In the genomic region with DNA sequence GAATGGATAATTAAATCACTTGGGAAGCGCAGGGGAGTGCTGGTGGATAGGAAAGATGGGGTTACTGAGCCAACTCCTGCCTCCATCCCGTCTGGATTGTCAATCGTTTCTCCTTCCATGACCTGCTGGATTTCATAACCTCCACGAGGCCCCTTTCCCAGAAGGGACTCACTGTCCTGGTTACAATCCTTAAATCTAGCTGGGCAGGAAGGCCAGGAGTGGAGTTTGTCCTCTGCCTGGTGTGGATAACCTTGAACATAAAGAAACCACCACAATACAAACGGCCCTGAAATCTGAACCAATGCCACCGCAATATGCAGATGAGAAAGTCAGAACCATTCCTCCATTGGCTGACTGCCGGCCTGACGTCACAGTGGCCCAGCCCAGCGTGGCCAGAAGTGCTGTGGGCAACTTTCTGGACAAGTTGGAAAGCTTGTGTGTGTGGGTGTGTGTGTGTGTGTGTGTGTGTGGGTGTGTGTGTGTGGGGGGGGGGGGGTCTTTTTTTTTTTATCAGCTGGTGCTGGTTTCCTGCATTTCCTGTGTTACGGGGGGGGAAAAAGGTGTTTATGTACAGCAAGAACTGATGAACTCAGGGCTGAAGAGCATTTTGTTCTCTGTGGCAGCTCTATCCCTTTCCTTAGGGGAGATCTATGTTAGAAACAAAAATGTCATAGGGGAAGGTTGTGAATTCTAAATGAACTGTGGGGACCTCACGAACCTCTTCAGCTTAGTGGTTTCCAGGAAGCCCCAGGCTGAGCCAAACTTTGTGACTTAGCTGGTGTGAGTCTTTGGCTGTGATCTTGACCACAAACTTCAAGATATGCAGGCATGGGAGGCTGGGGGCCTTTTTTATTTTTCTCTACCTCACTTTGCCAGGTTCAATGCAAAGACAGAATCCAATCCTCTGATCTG, we compare ENCODE assay signal across 8 cellular contexts.
A peak's percentile ranks its signal among the peaks of the same experiment; 100 is the strongest.
DNase-seq lines count a peak whose midpoint lies in the region; ATAC-seq, FAIRE-seq and TF ChIP-seq lines count a peak whose summit lies in the region.

No MANE protein-coding gene starts in this region.

- H3K27ac ChIP-seq in CD8-positive, alpha-beta memory T cell (ENCODE audit: low read depth, low read length): peak overlapping the region; percentile 77
- peak overlapping the region; percentile 48; the same call in 1 of the 2 replicates for H3K27ac ChIP-seq in GM23338 (ENCODE audit: low read depth)

- peak; percentile 80 for FAIRE-seq in TTC549 (lab: Jason Lieb, UNC)

- H3F3A ChIP-seq in GM23338 (replicated peaks; ENCODE audit: low read depth): no peaks in the 10 kb centered on the region

- peak overlapping the region; percentile 16; the same call in 1 of the 2 replicates for H3K4me2 ChIP-seq in GM23338

- peak; percentile 98 for ATAC-seq in GM23338
- peak; percentile 95 for ATAC-seq in sciatic nerve

- no peaks in the 10 kb centered on the region for H3K9me3 ChIP-seq in CD8-positive, alpha-beta memory T cell (ENCODE audit: low read length)

- no peaks in the 10 kb centered on the region for H3K36me3 Mint-ChIP-seq in CD8-positive, alpha-beta memory T cell
- H3K36me3 Mint-ChIP-seq in GM23338 (ENCODE audit: low read depth) (no peaks in the 10 kb centered on the region), brain (no peaks in the 10 kb centered on the region)

- no peak for TF ChIP-seq CTCF in GM23338 (conservative IDR thresholded peaks at IDR 0.05; ENCODE audit: low read depth in 2 of 2)
- no peak for TF ChIP-seq CTCF in brain (conservative IDR thresholded peaks at IDR 0.05)

- DNase-seq in CD8-positive, alpha-beta memory T cell: peak; percentile 49 to 82 (median 62)
- DNase-seq in GM23338 (ENCODE audit: low spot score) (peak; percentile 88), NCI-H1092 (lab: John Stamatoyannopoulos, UW) (peak; percentile 58), iPS DF 19.7 (ENCODE audit: low read depth, low spot score) (peak; percentile 73), sciatic nerve (ENCODE audit: low spot score) (peak; percentile 96), NCI-H1417 treated with DMSO at 0.1 percent for 48 hours (lab: John Stamatoyannopoulos, UW) (no peak)

- H3K4me3 Mint-ChIP-seq in CD8-positive, alpha-beta memory T cell: peak overlapping the region; percentile 40 to 82 (median 71)
- H3K4me3 Mint-ChIP-seq in GM23338: peak overlapping the region; percentile 36; the same call in 1 of the 3 replicates
- peak overlapping the region; percentile 60 to 78 (median 72) for H3K4me3 Mint-ChIP-seq in brain

- no peaks in the 10 kb centered on the region for H3K9me2 ChIP-seq in GM23338 (ENCODE audit: insufficient read depth)

- no peaks in the 10 kb centered on the region for H3K36me3 ChIP-seq in CD8-positive, alpha-beta memory T cell (ENCODE audit: insufficient read depth, low read length)
- H3K36me3 ChIP-seq in GM23338 (ENCODE audit: insufficient read depth): no peaks in the 10 kb centered on the region

- intact Hi-C loops in sciatic nerve (cut with DNase I): no loop called here

- peak overlapping the region; percentile 48 for H3K4me3 ChIP-seq in CD8-positive, alpha-beta memory T cell (ENCODE audit: low read length)
- 0 out of 2 replicates have a peak overlapping the region, but pooled peaks have one; percentile 2 for H3K4me3 ChIP-seq in GM23338

- H4K20me1 ChIP-seq in GM23338 (replicated peaks; ENCODE audit: insufficient read depth): no peaks in the 10 kb centered on the region

- CTCF ChIA-PET in CD8-positive, alpha-beta memory T cell (lab: Charles Lee): interaction anchor here (1.0 kb wide), 1 partner anchor 11 kb away, joined by 3 read pairs; no protein-coding TSS in a partner anchor

- H2AFZ ChIP-seq in GM23338: no peak overlapping the region

- H3K27ac Mint-ChIP-seq in CD8-positive, alpha-beta memory T cell: peak overlapping the region; percentile 66 to 93 (median 82)
- peak overlapping the region; percentile 91 for H3K27ac Mint-ChIP-seq in GM23338
- peak overlapping the region; percentile 89 to 99 (median 96) for H3K27ac Mint-ChIP-seq in brain

- H3K79me2 ChIP-seq in GM23338 (replicated peaks; ENCODE audit: insufficient read depth): no peaks in the 10 kb centered on the region

- no peaks in the 10 kb centered on the region for H3K9me3 Mint-ChIP-seq in CD8-positive, alpha-beta memory T cell
- H3K9me3 Mint-ChIP-seq in GM23338 (no peaks in the 10 kb centered on the region), brain (peaks cover 0 to 3% (median 0%) of the 10 kb centered on the region in 5 experiments)

- H3K4me1 Mint-ChIP-seq in CD8-positive, alpha-beta memory T cell: peaks cover 28 to 34% (median 29%) of the 10 kb centered on the region in 3 donors
- H3K4me1 Mint-ChIP-seq in GM23338 (peaks cover 28% of the 10 kb centered on the region), brain (peaks cover 30% of the 10 kb centered on the region)

- no peaks in the 10 kb centered on the region for H3K27me3 ChIP-seq in CD8-positive, alpha-beta memory T cell (ENCODE audit: insufficient read depth, low read length, poor library complexity, severe bottlenecking)
- H3K27me3 ChIP-seq in GM23338 (ENCODE audit: insufficient read depth): no peaks in the 10 kb centered on the region

- H3K27me3 Mint-ChIP-seq in CD8-positive, alpha-beta memory T cell: peaks cover 0 to 3% of the 10 kb centered on the region in 2 donors
- H3K27me3 Mint-ChIP-seq in GM23338 (ENCODE audit: insufficient read depth, low read depth, poor library complexity): peaks cover 7% of the 10 kb centered on the region
- H3K27me3 Mint-ChIP-seq in brain: peaks cover 5% of the 10 kb centered on the region

- H3K4me1 ChIP-seq in CD8-positive, alpha-beta memory T cell (ENCODE audit: insufficient read depth, low read length): peaks cover 30% of the 10 kb centered on the region
- peaks cover 15% of the 10 kb centered on the region for H3K4me1 ChIP-seq in GM23338 (ENCODE audit: insufficient read depth)

- POLR2A ChIA-PET in CD8-positive, alpha-beta memory T cell (lab: Charles Lee): interaction anchor here (0.6 kb wide), 2 partner anchors 271 to 798 kb away, joined by 4 to 5 read pairs; no protein-coding TSS in a partner anchor

TF ChIP-seq in GM23338, 12 proteins besides CTCF, POLR2A, EP300 and RAD21:
- TF ChIP-seq POLR2AphosphoS5 (IDR thresholded peaks at IDR 0.05; ENCODE audit: low read depth) (peak; percentile 12; the same call in 1 of the 2 replicates), ZNF331 (CRISPR knock-in tag; IDR thresholded peaks at IDR 0.05; ENCODE audit: low read depth) (no peak), CREB1 (CRISPR knock-in tag; IDR thresholded peaks at IDR 0.05; ENCODE audit: low read depth) (peak; percentile 87)
